14 cellular contexts compared by ENCODE assay signal in the genomic region with DNA sequence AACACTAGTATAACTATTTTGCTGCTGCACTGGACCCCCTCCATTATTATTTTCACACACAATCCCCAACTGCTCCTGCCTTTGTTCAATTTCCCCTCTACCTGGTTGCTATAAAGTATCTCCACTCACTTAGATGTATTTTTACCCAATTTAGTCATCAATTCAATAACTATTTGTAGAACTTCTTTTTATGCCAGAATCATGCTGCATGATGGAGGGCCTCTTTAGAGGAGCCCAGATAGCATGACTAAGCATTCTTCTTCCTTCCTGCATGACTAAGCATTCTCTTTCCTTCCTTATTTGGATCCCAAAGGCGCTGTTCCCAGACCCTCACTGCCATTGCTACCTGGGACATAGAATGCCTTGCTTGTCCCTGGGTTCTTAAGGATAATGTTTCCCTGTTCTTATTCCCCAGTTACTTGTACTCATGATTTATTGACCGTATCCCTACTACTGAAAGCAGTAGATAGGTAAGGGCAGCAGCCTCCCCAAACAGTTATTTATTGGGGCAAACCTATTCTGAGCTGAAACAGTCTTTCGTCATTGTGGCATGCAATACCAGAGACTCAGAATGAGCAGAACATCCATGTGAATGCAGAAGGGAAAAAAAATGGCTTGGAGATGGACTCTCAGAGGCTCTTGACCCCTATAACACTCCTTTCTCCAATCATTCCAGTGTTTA.
DNase-seq lines count a peak whose midpoint lies in the region; ATAC-seq and TF ChIP-seq lines count a peak whose summit lies in the region.
"Had no signal": no experiment of that assay in that cellular context is flagged by ENCODE, and none has a peak within 500 bp of the region (broad histone marks: within the 10 kb centered on the region; RNA-seq: fewer than 3 reads in every experiment).

No MANE protein-coding gene starts in this region.

- DNase-seq in natural killer cell treated with Interleukin-12 subunit alpha and Interleukin-12 subunit beta and Interleukin-15 and Interleukin-18, amount 100 ng/mL, for 72 hours (ENCODE audit: low spot score): no peak
- DNase-seq in natural killer cell: no peak
- DNase-seq in NCI-H460 (ENCODE audit: extremely low read depth, low read depth): peak; percentile 46
- peak; percentile 22 for DNase-seq in astrocyte of the spinal cord (ENCODE audit: low read depth, low spot score)
- no peak for DNase-seq in stimulated activated naive B cell treated with anti-CD40 and anti-IgM and Interleukin-4, amounts not matched to agents 10 μg/mL and 1 μg/mL and 100 μg/mL, for 72 hours
- DNase-seq in cortex of kidney (lab: John Stamatoyannopoulos, UW): no peak
- no peak for DNase-seq in activated T-helper 2 cell treated with anti-CD3 and anti-CD28 coated beads, Interferon-gamma antibody, Interleukin-2, Interleukin-4, amounts not matched to agents 10 μg/mL and 5 μg/mL and 100 μg/mL, durations not matched to agents 14 hours and 24 hours and 36 hours (ENCODE audit: low spot score)
- DNase-seq: activated CD8-positive, alpha-beta memory T cell treated with anti-CD3 and anti-CD28 coated beads for 24 hours; C1 segment of cervical spinal cord; left colon; naive thymus-derived CD4-positive, alpha-beta T cell; NCI-H1105 treated with DMSO at 0.1 percent for 48 hours had no signal

- in situ Hi-C loops in astrocyte of the spinal cord (cut with HindIII; ENCODE audit: low sequenced_read_pairs): no loop called here

- intact Hi-C loops in natural killer cell (cut with micrococcal nuclease): no loop called here
- intact Hi-C loops in activated T-helper 2 cell treated with anti-CD3 and anti-CD28 coated beads, Interferon-gamma antibody, Interleukin-2, Interleukin-4, amounts not matched to agents 10 μg/mL and 5 μg/mL and 100 μg/mL, durations not matched to agents 14 hours and 24 hours and 36 hours (cut with micrococcal nuclease): loop anchor here (5.0 kb wide), 1 partner anchor 87 kb away; a partner anchor contains a TSS

- H3K4me1 Mint-ChIP-seq in natural killer cell treated with Interleukin-12 subunit alpha and Interleukin-12 subunit beta and Interleukin-15 and Interleukin-18, amount 100 ng/mL, for 72 hours (ENCODE audit: low read depth in 2 of 2): peaks cover 5 to 10% of the 10 kb centered on the region in 2 donors
- H3K4me1 Mint-ChIP-seq in natural killer cell: no peaks in the 10 kb centered on the region
- H3K4me1 Mint-ChIP-seq in stimulated activated naive B cell treated with anti-CD40 and anti-IgM and Interleukin-4, amounts not matched to agents 10 μg/mL and 1 μg/mL and 100 μg/mL, for 72 hours: peaks cover 2 to 5% of the 10 kb centered on the region in 2 donors
- peaks cover 15% of the 10 kb centered on the region for H3K4me1 Mint-ChIP-seq in activated T-helper 2 cell treated with anti-CD3 and anti-CD28 coated beads, Interferon-gamma antibody, Interleukin-2, Interleukin-4, amounts not matched to agents 10 μg/mL and 5 μg/mL and 100 μg/mL, durations not matched to agents 14 hours and 24 hours and 36 hours (ENCODE audit: low read depth)

- peak overlapping the region; percentile 11 for H3K4me3 Mint-ChIP-seq in natural killer cell treated with Interleukin-12 subunit alpha and Interleukin-12 subunit beta and Interleukin-15 and Interleukin-18, amount 100 ng/mL, for 72 hours
- H3K4me3 Mint-ChIP-seq in natural killer cell: no peak overlapping the region
- no peak overlapping the region for H3K4me3 Mint-ChIP-seq in stimulated activated naive B cell treated with anti-CD40 and anti-IgM and Interleukin-4, amounts not matched to agents 10 μg/mL and 1 μg/mL and 100 μg/mL, for 72 hours
- H3K4me3 Mint-ChIP-seq in activated T-helper 2 cell treated with anti-CD3 and anti-CD28 coated beads, Interferon-gamma antibody, Interleukin-2, Interleukin-4, amounts not matched to agents 10 μg/mL and 5 μg/mL and 100 μg/mL, durations not matched to agents 14 hours and 24 hours and 36 hours (ENCODE audit: low read depth): no peak overlapping the region
- H3K4me3 Mint-ChIP-seq: naive thymus-derived CD4-positive, alpha-beta T cell; T-helper 2 cell treated with Interferon-gamma antibody and Interleukin-4, amounts not matched to agents 5 μg/mL and 100 μg/mL, for 36 hours had no signal

- no peak overlapping the region for H3K4me3 ChIP-seq in astrocyte of the spinal cord (ENCODE audit: low read depth, low read length)

- peaks cover 15 to 38% of the 10 kb centered on the region in 2 donors for H3K27me3 Mint-ChIP-seq in natural killer cell treated with Interleukin-12 subunit alpha and Interleukin-12 subunit beta and Interleukin-15 and Interleukin-18, amount 100 ng/mL, for 72 hours
- H3K27me3 Mint-ChIP-seq in natural killer cell (ENCODE audit: low read depth in 2 of 2): peaks cover 8 to 42% of the 10 kb centered on the region in 2 donors
- peaks cover 24 to 39% of the 10 kb centered on the region in 2 donors for H3K27me3 Mint-ChIP-seq in stimulated activated naive B cell treated with anti-CD40 and anti-IgM and Interleukin-4, amounts not matched to agents 10 μg/mL and 1 μg/mL and 100 μg/mL, for 72 hours
- peaks cover 4% of the 10 kb centered on the region for H3K27me3 Mint-ChIP-seq in activated T-helper 2 cell treated with anti-CD3 and anti-CD28 coated beads, Interferon-gamma antibody, Interleukin-2, Interleukin-4, amounts not matched to agents 10 μg/mL and 5 μg/mL and 100 μg/mL, durations not matched to agents 14 hours and 24 hours and 36 hours (ENCODE audit: low read depth)

- no peak overlapping the region for H3K27ac Mint-ChIP-seq in natural killer cell treated with Interleukin-12 subunit alpha and Interleukin-12 subunit beta and Interleukin-15 and Interleukin-18, amount 100 ng/mL, for 72 hours
- H3K27ac Mint-ChIP-seq in natural killer cell: no peak overlapping the region
- peak overlapping the region; percentile 16 for H3K27ac Mint-ChIP-seq in stimulated activated naive B cell treated with anti-CD40 and anti-IgM and Interleukin-4, amounts not matched to agents 10 μg/mL and 1 μg/mL and 100 μg/mL, for 72 hours
- H3K27ac Mint-ChIP-seq in activated T-helper 2 cell treated with anti-CD3 and anti-CD28 coated beads, Interferon-gamma antibody, Interleukin-2, Interleukin-4, amounts not matched to agents 10 μg/mL and 5 μg/mL and 100 μg/mL, durations not matched to agents 14 hours and 24 hours and 36 hours: no peak overlapping the region
- H3K27ac Mint-ChIP-seq: T-helper 2 cell treated with Interferon-gamma antibody and Interleukin-4, amounts not matched to agents 5 μg/mL and 100 μg/mL, for 36 hours had no signal

- H3K9me3 Mint-ChIP-seq in natural killer cell treated with Interleukin-12 subunit alpha and Interleukin-12 subunit beta and Interleukin-15 and Interleukin-18, amount 100 ng/mL, for 72 hours: no peaks in the 10 kb centered on the region
- no peaks in the 10 kb centered on the region for H3K9me3 Mint-ChIP-seq in natural killer cell
- H3K9me3 Mint-ChIP-seq in stimulated activated naive B cell treated with anti-CD40 and anti-IgM and Interleukin-4, amounts not matched to agents 10 μg/mL and 1 μg/mL and 100 μg/mL, for 72 hours: peaks cover 4 to 5% of the 10 kb centered on the region in 2 donors
- H3K9me3 Mint-ChIP-seq in activated T-helper 2 cell treated with anti-CD3 and anti-CD28 coated beads, Interferon-gamma antibody, Interleukin-2, Interleukin-4, amounts not matched to agents 10 μg/mL and 5 μg/mL and 100 μg/mL, durations not matched to agents 14 hours and 24 hours and 36 hours: peaks cover 8% of the 10 kb centered on the region

- TF ChIP-seq CTCF in natural killer cell (IDR thresholded peaks at IDR 0.05) (no peak), astrocyte of the spinal cord (IDR thresholded peaks at IDR 0.05; ENCODE audit: low read depth, low read length) (no peak)

- H3K36me3 Mint-ChIP-seq in natural killer cell treated with Interleukin-12 subunit alpha and Interleukin-12 subunit beta and Interleukin-15 and Interleukin-18, amount 100 ng/mL, for 72 hours: no peaks in the 10 kb centered on the region
- no peaks in the 10 kb centered on the region for H3K36me3 Mint-ChIP-seq in natural killer cell
- peaks cover 0 to 4% of the 10 kb centered on the region in 2 donors for H3K36me3 Mint-ChIP-seq in stimulated activated naive B cell treated with anti-CD40 and anti-IgM and Interleukin-4, amounts not matched to agents 10 μg/mL and 1 μg/mL and 100 μg/mL, for 72 hours
- no peaks in the 10 kb centered on the region for H3K36me3 Mint-ChIP-seq in activated T-helper 2 cell treated with anti-CD3 and anti-CD28 coated beads, Interferon-gamma antibody, Interleukin-2, Interleukin-4, amounts not matched to agents 10 μg/mL and 5 μg/mL and 100 μg/mL, durations not matched to agents 14 hours and 24 hours and 36 hours (ENCODE audit: low read depth)

- no peak for ATAC-seq in natural killer cell treated with Interleukin-12 subunit alpha and Interleukin-12 subunit beta and Interleukin-15 and Interleukin-18, amount 100 ng/mL, for 72 hours
- no peak for ATAC-seq in natural killer cell
- ATAC-seq in stimulated activated naive B cell treated with anti-CD40 and anti-IgM and Interleukin-4, amounts not matched to agents 10 μg/mL and 1 μg/mL and 100 μg/mL, for 72 hours (replicated peaks): no peak
- ATAC-seq in HG03565 (IDR thresholded peaks at IDR 0.05; ENCODE audit: unreplicated experiment): no peak
- ATAC-seq: left colon; naive thymus-derived CD4-positive, alpha-beta T cell had no signal

Comparison
In these comparisons a context has a peak if more than half of its experiments do, and no peak if none do; other contexts are left out.
1. DNase-seq: peak in NCI-H460 (single experiment) and astrocyte of the spinal cord (single experiment); none in natural killer cell treated with Interleukin-12 subunit alpha and Interleukin-12 subunit beta and Interleukin-15 and Interleukin-18, amount 100 ng/mL, for 72 hours (single experiment), natural killer cell (single experiment), stimulated activated naive B cell treated with anti-CD40 and anti-IgM and Interleukin-4, amounts not matched to agents 10 μg/mL and 1 μg/mL and 100 μg/mL, for 72 hours (single experiment), cortex of kidney (single experiment) and activated T-helper 2 cell treated with anti-CD3 and anti-CD28 coated beads, Interferon-gamma antibody, Interleukin-2, Interleukin-4, amounts not matched to agents 10 μg/mL and 5 μg/mL and 100 μg/mL, durations not matched to agents 14 hours and 24 hours and 36 hours (single experiment).